Comparison of ENCODE assay signal across 9 cellular contexts in the genomic region with DNA sequence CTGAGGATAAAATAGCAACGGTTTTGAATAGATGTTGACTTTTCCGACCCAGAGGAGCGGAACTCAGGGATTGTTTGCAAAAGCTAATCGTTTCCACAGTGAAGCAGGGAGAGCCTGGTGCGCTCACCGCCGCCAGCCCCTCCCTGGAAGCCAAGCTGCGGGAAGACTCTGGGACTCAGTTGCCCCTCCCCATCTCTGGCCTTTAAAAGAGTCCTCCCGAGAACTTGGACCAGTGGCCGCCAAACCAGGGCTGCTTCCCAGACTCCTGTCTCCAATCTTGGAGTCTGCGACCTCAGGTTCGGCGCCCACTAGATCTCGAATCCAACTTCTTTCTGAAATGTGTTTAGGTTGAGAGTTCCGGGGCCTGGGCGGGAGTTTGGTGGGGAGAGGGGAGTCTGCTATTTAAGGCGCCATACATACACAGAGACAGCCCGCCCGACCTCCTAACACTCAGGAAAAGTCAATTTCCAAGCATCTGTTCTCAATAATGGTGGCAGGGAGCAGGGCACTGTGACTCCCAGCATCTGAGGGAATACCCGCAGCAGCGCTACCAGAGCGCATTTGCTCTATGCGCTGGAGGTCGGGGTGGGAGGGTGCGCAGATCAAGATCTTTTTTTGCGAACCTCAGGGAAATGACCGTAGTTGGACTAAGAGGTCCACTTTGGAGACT. TPM values are rescaled to one million over a fixed set of nuclear protein-coding genes. Genes with fewer than 3 reads are reported as not detected.
DNase-seq lines count a peak whose midpoint lies in the region; ATAC-seq and TF ChIP-seq lines count a peak whose summit lies in the region.
"Had no signal": no experiment of that assay in that cellular context is flagged by ENCODE, and none has a peak within 500 bp of the region (broad histone marks: within the 10 kb centered on the region; RNA-seq: fewer than 3 reads in every experiment).

No MANE protein-coding gene starts in this region.

- no peak overlapping the region for H3K9ac ChIP-seq in GM23248

- POLR2A ChIA-PET in Panc1 (lab: Charles Lee), result no interaction called here
- POLR2A ChIA-PET in activated CD4-positive, alpha-beta memory T cell treated with anti-CD3 and anti-CD28 coated beads, Interleukin-2, amount 10 ng/mL, durations not matched to agents 7 days and 5 days (lab: Charles Lee), result interaction anchor here (1.0 kb wide), 1 partner anchor 512 kb away, joined by 3 read pairs; a partner anchor contains a TSS

- WGBS in GM23248 (ENCODE audit: low coverage in 1 of 2, low lambda C conversion rate in 2 of 2, missing lambda C conversion rate in 2 of 2), 2 experiments, result 5 to 6% methylated on average over 27 of the region's 27 CpGs

- no peaks in the 10 kb centered on the region for H3K9me3 Mint-ChIP-seq in activated CD4-positive, alpha-beta memory T cell treated with anti-CD3 and anti-CD28 coated beads, Interleukin-2, amount 10 ng/mL, durations not matched to agents 7 days and 5 days

- no peaks in the 10 kb centered on the region for H3F3A ChIP-seq in GM23248 (ENCODE audit: insufficient read depth)

- peak overlapping the region; percentile 73 for H2AFZ ChIP-seq in GM23248

- no peaks in the 10 kb centered on the region for H3K9me2 ChIP-seq in GM23248 (ENCODE audit: insufficient read depth)

- TF ChIP-seq CTCF in Panc1 (IDR thresholded peaks at IDR 0.05), result no peak
- no peak for TF ChIP-seq CTCF in foreskin fibroblast (IDR thresholded peaks at IDR 0.05; ENCODE audit: low read depth, low read length)

- CTCF ChIA-PET in Panc1 (lab: Charles Lee), result no interaction called here
- CTCF ChIA-PET in activated CD4-positive, alpha-beta memory T cell treated with anti-CD3 and anti-CD28 coated beads, Interleukin-2, amount 10 ng/mL, durations not matched to agents 7 days and 5 days (lab: Charles Lee), result no interaction called here

- H3K4me3 ChIP-seq in GM23248, result peak overlapping the region; percentile 69
- H3K4me3 ChIP-seq in Panc1 (ENCODE audit: low read depth in 2 of 2, low read length in 2 of 2), result peak overlapping the region; percentile 58 to 71
- peak overlapping the region; percentile 65 to 80 for H3K4me3 ChIP-seq in foreskin fibroblast (ENCODE audit: low read depth in 1 of 2, low read length in 2 of 2)

- ATAC-seq in Panc1 (0 out of 2 replicates have a peak, but pooled peaks have one; percentile 8), GM18868 (IDR thresholded peaks at IDR 0.05; ENCODE audit: unreplicated experiment) (no peak)

- no peaks in the 10 kb centered on the region for H3K36me3 ChIP-seq in GM23248 (ENCODE audit: low read depth)
- no peaks in the 10 kb centered on the region for H3K36me3 ChIP-seq in Panc1 (ENCODE audit: control insufficient read depth, insufficient read depth, low read length)

- H3K36me3 Mint-ChIP-seq in activated CD4-positive, alpha-beta memory T cell treated with anti-CD3 and anti-CD28 coated beads, Interleukin-2, amount 10 ng/mL, durations not matched to agents 7 days and 5 days (ENCODE audit: low read depth), result no peaks in the 10 kb centered on the region

- no peak for DNase-seq in GM23248
- DNase-seq in Panc1 (ENCODE audit: low read depth, low spot score), result no peak
- no peak for DNase-seq in foreskin fibroblast
- DNase-seq in renal cortical epithelial cell (ENCODE audit: low read depth), result peak; percentile 31
- no peak for DNase-seq in activated CD4-positive, alpha-beta memory T cell treated with anti-CD3 and anti-CD28 coated beads, Interleukin-2, amount 10 ng/mL, durations not matched to agents 7 days and 5 days
- DNase-seq in GDM1 (lab: John Stamatoyannopoulos, UW), result no peak
- no peak for DNase-seq in NCI-H2196 (lab: John Stamatoyannopoulos, UW; ENCODE audit: unreplicated experiment)

- H4K20me1 ChIP-seq in GM23248 (ENCODE audit: insufficient read depth), result no peaks in the 10 kb centered on the region

- in situ Hi-C loops in GM23248 (cut with MboI), result no loop called here
- in situ Hi-C loops in Panc1 (cut with HindIII; ENCODE audit: low pct_unique_long_range_greater_than_20kb, low sequenced_read_pairs), result no loop called here

- no peaks in the 10 kb centered on the region for H3K4me1 Mint-ChIP-seq in activated CD4-positive, alpha-beta memory T cell treated with anti-CD3 and anti-CD28 coated beads, Interleukin-2, amount 10 ng/mL, durations not matched to agents 7 days and 5 days

- peaks cover 27% of the 10 kb centered on the region for H3K27me3 Mint-ChIP-seq in activated CD4-positive, alpha-beta memory T cell treated with anti-CD3 and anti-CD28 coated beads, Interleukin-2, amount 10 ng/mL, durations not matched to agents 7 days and 5 days

- BruUV-seq in Panc1 (replicated peaks; lab: Mats Ljungman, UMichigan), result no TSS peak

- H3K4me2 ChIP-seq in GM23248 (ENCODE audit: unreplicated experiment), result peak overlapping the region; percentile 86

- H3K27me3 ChIP-seq in GM23248 (replicated peaks; ENCODE audit: insufficient read depth) (peaks cover 11% of the 10 kb centered on the region), Panc1 (ENCODE audit: control insufficient read depth, insufficient read depth, low read length) (peaks cover 6% of the 10 kb centered on the region; the same call in 1 of the 2 replicates)

- H3K4me1 ChIP-seq in GM23248 (ENCODE audit: insufficient read depth) (0 out of 2 replicates have a peak, but pooled peaks cover 6% of the 10 kb centered on the region), Panc1 (ENCODE audit: control insufficient read depth, insufficient read depth, low read length) (peaks cover 7% of the 10 kb centered on the region)

- no peaks in the 10 kb centered on the region for H3K79me2 ChIP-seq in GM23248 (ENCODE audit: insufficient read depth)

- no peaks in the 10 kb centered on the region for H3K9me3 ChIP-seq in GM23248 (ENCODE audit: low read depth)
- no peaks in the 10 kb centered on the region for H3K9me3 ChIP-seq in Panc1 (ENCODE audit: control insufficient read depth, insufficient read depth, low read depth, low read length)

- H3K27ac Mint-ChIP-seq in activated CD4-positive, alpha-beta memory T cell treated with anti-CD3 and anti-CD28 coated beads, Interleukin-2, amount 10 ng/mL, durations not matched to agents 7 days and 5 days, result no peak overlapping the region

- no peak overlapping the region for H3K4me3 Mint-ChIP-seq in activated CD4-positive, alpha-beta memory T cell treated with anti-CD3 and anti-CD28 coated beads, Interleukin-2, amount 10 ng/mL, durations not matched to agents 7 days and 5 days

- intact Hi-C loops in Panc1 (cut with micrococcal nuclease; ENCODE audit: unreplicated experiment), result loop anchor here (5.0 to 10.0 kb wide), 2 partner anchors 278 to 940 kb away; no protein-coding TSS in a partner anchor

- no peak overlapping the region for H3K27ac ChIP-seq in GM23248
- H3K27ac ChIP-seq in Panc1 (ENCODE audit: low read length), result no peak overlapping the region

RNA-seq across cellular contexts. Expression of a gene that starts 0.8 kb away (rescaled TPM):
- 0.38 and 7.1 TPM in 2 replicates for total RNA-seq in GM23248 (2014; rRNA removed; shearing (Covaris generic))
- polyA plus RNA-seq in GM23248 (2016; fragmentation: Nextera tagmentation; extraction: Ambion mirVana), result 0.99 and 1.4 TPM in 2 replicates
- total RNA-seq in Panc1 (2021; ENCODE audit: unreplicated experiment) (6.6 TPM), renal cortical epithelial cell (0.40 TPM in 1 of 2 replicates, not detected in the other)
- polyA plus RNA-seq in Panc1 (2012; ENCODE audit: insufficient read length), result 2.9 TPM
- not detected for total RNA-seq in activated CD4-positive, alpha-beta memory T cell treated with anti-CD3 and anti-CD28 coated beads, Interleukin-2, amount 10 ng/mL, durations not matched to agents 7 days and 5 days
- total RNA-seq: T-helper 2 cell treated with Interferon-gamma antibody and Interleukin-4, amounts not matched to agents 100 ng/mL and 5 ng/mL, for 36 hours had no signal
